ENCODE assay signal across 8 cellular contexts in the genomic region with DNA sequence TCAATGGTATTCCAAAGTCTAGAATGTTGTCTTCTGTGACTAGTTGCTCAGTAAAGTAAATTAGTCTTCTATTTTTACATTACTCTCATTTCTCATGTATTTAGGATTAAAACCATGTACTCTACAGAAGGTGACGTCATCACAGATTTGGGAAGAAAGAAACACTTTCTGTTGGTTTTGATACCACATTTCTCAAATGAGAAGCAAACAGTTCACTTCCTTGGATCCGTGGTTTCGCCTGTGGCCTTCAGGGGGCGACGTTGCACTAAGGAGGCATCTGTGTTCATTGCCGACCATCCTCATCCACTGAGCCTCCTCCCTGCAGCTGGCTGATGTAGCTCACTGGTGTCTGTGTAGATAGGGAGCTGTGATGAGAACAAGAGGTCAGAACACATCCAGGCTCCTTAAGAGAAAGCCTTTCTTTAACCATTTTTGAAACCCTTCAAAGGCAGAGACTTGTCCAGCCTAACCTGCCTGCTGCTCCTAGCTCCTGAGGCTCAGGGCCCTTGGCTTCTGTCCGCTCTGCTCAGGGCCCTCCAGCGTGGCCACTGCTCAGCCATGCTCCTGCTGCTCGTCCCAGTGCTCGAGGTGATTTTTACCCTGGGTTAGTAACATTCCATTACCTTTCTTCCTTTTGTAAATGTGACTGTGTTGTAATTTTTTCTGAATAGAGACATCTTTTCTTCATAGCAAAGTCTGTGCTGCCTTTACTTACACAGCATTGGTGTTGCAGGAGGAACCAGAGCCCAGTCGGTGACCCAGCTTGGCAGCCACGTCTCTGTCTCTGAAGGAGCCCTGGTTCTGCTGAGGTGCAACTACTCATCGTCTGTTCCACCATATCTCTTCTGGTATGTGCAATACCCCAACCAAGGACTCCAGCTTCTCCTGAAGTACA.
DNase-seq lines count a peak whose midpoint lies in the region; ATAC-seq, FAIRE-seq and TF ChIP-seq lines count a peak whose summit lies in the region.

No MANE protein-coding gene starts in this region.

- H3K79me2 ChIP-seq in HepG2 (ENCODE audit: insufficient read depth, low read length) = no peaks in the 10 kb centered on the region

- no peaks in the 10 kb centered on the region for H3K36me3 ChIP-seq in CD8-positive, alpha-beta T cell (ENCODE audit: insufficient read depth, low read length)
- no peaks in the 10 kb centered on the region for H3K36me3 ChIP-seq in HepG2 (replicated peaks in 1 of 2; ENCODE audit: control insufficient read depth in 1 of 2, insufficient read depth in 2 of 2, low read length in 2 of 2)

- BruUV-seq in HepG2 (replicated peaks; lab: Mats Ljungman, UMichigan) = no TSS peak

- peak overlapping the region; percentile 74 for H3K4me3 Mint-ChIP-seq in CD8-positive, alpha-beta T cell

- H3K4me3 ChIP-seq in CD8-positive, alpha-beta T cell (ENCODE audit: low read depth, low read length) = no peak overlapping the region
- no peak overlapping the region for H3K4me3 ChIP-seq in HepG2 (replicated peaks in 1 of 3; ENCODE audit: insufficient read depth in 1 of 3, low read depth in 2 of 3, low read length in 3 of 3)

- H3K9ac ChIP-seq in HepG2 (ENCODE audit: insufficient read depth, low read depth, low read length) = no peak overlapping the region

- TF ChIP-seq EP300 in HepG2 (IDR thresholded peaks at IDR 0.05; ENCODE audit: low read depth in 2 of 2, low read length in 2 of 2) = no peak
- TF ChIP-seq EP300 in HepG2 (CRISPR knock-in tag; IDR thresholded peaks at IDR 0.05; ENCODE audit: borderline replicate concordance) = no peak

- peak overlapping the region; percentile 85 for H3K27ac Mint-ChIP-seq in CD8-positive, alpha-beta T cell

- no peaks in the 10 kb centered on the region for H3K4me1 ChIP-seq in CD8-positive, alpha-beta T cell (ENCODE audit: insufficient read depth, low read length)
- no peaks in the 10 kb centered on the region for H3K4me1 ChIP-seq in HepG2 (ENCODE audit: insufficient read depth, low read length)

- H4K20me1 ChIP-seq in HepG2 (ENCODE audit: insufficient read depth, low read length) = no peaks in the 10 kb centered on the region

- no peak overlapping the region for H2AFZ ChIP-seq in HepG2 (ENCODE audit: low read length)

- CTCF ChIA-PET in CD8-positive, alpha-beta T cell (lab: Charles Lee) = interaction anchor here (0.7 to 1.0 kb wide), 4 partner anchors 11 to 1000 kb away, joined by 3 to 5 read pairs (median 4); no protein-coding TSS in a partner anchor
- CTCF ChIA-PET in HepG2 (lab: Yijun Ruan, JAX; ENCODE audit: low intra/inter-chr PET ratio, low total read pairs) = no interaction called here

- no peak overlapping the region for H3K27ac ChIP-seq in CD8-positive, alpha-beta T cell (ENCODE audit: low read depth, low read length)
- H3K27ac ChIP-seq in HepG2 (ENCODE audit: extremely low read length, insufficient read depth, low read length) = no peak overlapping the region

- ATAC-seq in CD8-positive, alpha-beta T cell = peak; percentile 90
- ATAC-seq in HepG2 (peak; percentile 89), HG02678 (IDR thresholded peaks at IDR 0.05; ENCODE audit: unreplicated experiment) (no peak), GM19467 (IDR thresholded peaks at IDR 0.05; ENCODE audit: unreplicated experiment) (no peak)

- TF ChIP-seq CTCF in CD8-positive, alpha-beta T cell (IDR thresholded peaks at IDR 0.05) = peak; percentile 50
- TF ChIP-seq CTCF in HepG2 (CRISPR knock-in tag; IDR thresholded peaks at IDR 0.05) = peak; percentile 60

- no peaks in the 10 kb centered on the region for H3K27me3 Mint-ChIP-seq in CD8-positive, alpha-beta T cell (ENCODE audit: low read depth)

- peak in 4 of 7 experiments; percentile 44 to 68 (median 52) for DNase-seq in CD8-positive, alpha-beta T cell
- DNase-seq in NAMALWA (ENCODE audit: low spot score) (peak; percentile 63), HepG2 (ENCODE audit: low spot score) (no peak), cerebellum (ENCODE audit: low spot score) (no peak), NCI-H2196 treated with DMSO at 0.1 percent for 48 hours (lab: John Stamatoyannopoulos, UW; ENCODE audit: unreplicated experiment) (no peak)
- DNase-seq in activated T-helper 1 cell treated with anti-CD3 and anti-CD28 coated beads, Interleukin-2, amount 50 U/mL, for 16 hours (ENCODE audit: low read depth in 1 of 2, low spot score in 1 of 2) = peak; percentile 15

- intact Hi-C loops in CD8-positive, alpha-beta T cell (cut with DNase I, micrococcal nuclease) = no loop called here
- intact Hi-C loops in HepG2 (cut with micrococcal nuclease; ENCODE audit: unreplicated experiment) = no loop called here

- H3K4me2 ChIP-seq in HepG2 (ENCODE audit: low read depth, low read length) = no peak overlapping the region

- in situ Hi-C loops in HepG2 (cut with HindIII; ENCODE audit: extremely low pct_ligation_motif_present, low pct_unique_long_range_greater_than_20kb) = no loop called here

- POLR2A ChIA-PET in CD8-positive, alpha-beta T cell (lab: Charles Lee) = no interaction called here
- POLR2A ChIA-PET in HepG2 (lab: Yijun Ruan, JAX) = no interaction called here

- no peak for TF ChIP-seq POLR2A in HepG2 (IDR thresholded peaks at IDR 0.05; ENCODE audit: insufficient read depth in 1 of 2, low read depth in 2 of 2, low read length in 2 of 2)

- no peaks in the 10 kb centered on the region for H3K9me3 Mint-ChIP-seq in CD8-positive, alpha-beta T cell

- H3K4me1 Mint-ChIP-seq in CD8-positive, alpha-beta T cell (ENCODE audit: low read depth) = peaks cover 12% of the 10 kb centered on the region

- WGBS in HepG2 (ENCODE audit: low lambda C conversion rate) = 2% methylated on average over 13 of the region's 13 CpGs

- FAIRE-seq in HepG2 (lab: Jason Lieb, UNC) = peak; percentile 76

- no peaks in the 10 kb centered on the region for H3K27me3 ChIP-seq in CD8-positive, alpha-beta T cell (ENCODE audit: insufficient read depth, low read length)
- H3K27me3 ChIP-seq in HepG2 (ENCODE audit: control insufficient read depth in 1 of 2, insufficient read depth in 2 of 2, low read length in 2 of 2) = no peaks in the 10 kb centered on the region; a peak in 1 of 5 replicates

- no peaks in the 10 kb centered on the region for H3K36me3 Mint-ChIP-seq in CD8-positive, alpha-beta T cell

- no peaks in the 10 kb centered on the region for H3K9me3 ChIP-seq in CD8-positive, alpha-beta T cell (ENCODE audit: low read length)
- no peaks in the 10 kb centered on the region for H3K9me3 ChIP-seq in HepG2 (ENCODE audit: low read length)

- no peak for TF ChIP-seq RAD21 in HepG2 (CRISPR knock-in tag; IDR thresholded peaks at IDR 0.05)

TF ChIP-seq in HepG2, 621 proteins besides CTCF, POLR2A, EP300 and RAD21 (continues in another document):
- no peak for TF ChIP-seq SCMH1 (CRISPR knock-in tag; IDR thresholded peaks at IDR 0.05; ENCODE audit: borderline replicate concordance)
- TF ChIP-seq NONO (IDR thresholded peaks at IDR 0.05) = no peak
- TF ChIP-seq NONO (CRISPR knock-in tag; conservative IDR thresholded peaks at IDR 0.05) = no peak
- TF ChIP-seq ZSCAN25 (CRISPR knock-in tag; IDR thresholded peaks at IDR 0.05) = no peak
- no peak for TF ChIP-seq DNMT1 (CRISPR knock-in tag; IDR thresholded peaks at IDR 0.05)
- no peak for TF ChIP-seq RBM39 (IDR thresholded peaks at IDR 0.05; ENCODE audit: low read depth, low read length, poor library complexity, severe bottlenecking)
- no peak for TF ChIP-seq ZFP91 (CRISPR knock-in tag; IDR thresholded peaks at IDR 0.05; ENCODE audit: borderline replicate concordance)
- peak; percentile 99 for TF ChIP-seq ATF7 (IDR thresholded peaks at IDR 0.05)
- no peak for TF ChIP-seq ATF7 (CRISPR knock-in tag; IDR thresholded peaks at IDR 0.05)
- TF ChIP-seq, protein P1, sequence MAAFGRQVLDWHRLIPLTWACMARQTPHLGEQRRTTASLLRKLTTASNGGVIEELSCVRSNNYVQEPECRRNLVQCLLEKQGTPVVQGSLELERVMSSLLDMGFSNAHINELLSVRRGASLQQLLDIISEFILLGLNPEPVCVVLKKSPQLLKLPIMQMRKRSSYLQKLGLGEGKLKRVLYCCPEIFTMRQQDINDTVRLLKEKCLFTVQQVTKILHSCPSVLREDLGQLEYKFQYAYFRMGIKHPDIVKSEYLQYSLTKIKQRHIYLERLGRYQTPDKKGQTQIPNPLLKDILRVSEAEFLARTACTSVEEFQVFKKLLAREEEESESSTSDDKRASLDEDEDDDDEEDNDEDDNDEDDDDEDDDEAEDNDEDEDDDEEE (CRISPR knock-in tag; IDR thresholded peaks at IDR 0.05) = no peak
- TF ChIP-seq CBX1 (IDR thresholded peaks at IDR 0.05; ENCODE audit: low read depth) = no peak
- TF ChIP-seq, protein P2, sequence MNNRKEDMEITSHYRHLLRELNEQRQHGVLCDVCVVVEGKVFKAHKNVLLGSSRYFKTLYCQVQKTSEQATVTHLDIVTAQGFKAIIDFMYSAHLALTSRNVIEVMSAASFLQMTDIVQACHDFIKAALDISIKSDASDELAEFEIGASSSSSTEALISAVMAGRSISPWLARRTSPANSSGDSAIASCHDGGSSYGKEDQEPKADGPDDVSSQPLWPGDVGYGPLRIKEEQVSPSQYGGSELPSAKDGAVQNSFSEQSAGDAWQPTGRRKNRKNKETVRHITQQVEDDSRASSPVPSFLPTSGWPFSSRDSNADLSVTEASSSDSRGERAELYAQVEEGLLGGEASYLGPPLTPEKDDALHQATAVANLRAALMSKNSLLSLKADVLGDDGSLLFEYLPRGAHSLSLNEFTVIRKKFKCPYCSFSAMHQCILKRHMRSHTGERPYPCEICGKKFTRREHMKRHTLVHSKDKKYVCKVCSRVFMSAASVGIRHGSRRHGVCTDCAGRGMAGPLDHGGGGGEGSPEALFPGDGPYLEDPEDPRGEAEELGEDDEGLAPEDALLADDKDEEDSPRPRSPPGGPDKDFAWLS (CRISPR knock-in tag; IDR thresholded peaks at IDR 0.05; ENCODE audit: borderline replicate concordance) = no peak

Comparison
In these comparisons a context has a peak if more than half of its experiments do, and no peak if none do; other contexts are left out.
1. ATAC-seq: peak in CD8-positive, alpha-beta T cell (single experiment) and HepG2 (single experiment); none in HG02678 (single experiment) and GM19467 (single experiment).
2. DNase-seq: peak in CD8-positive, alpha-beta T cell (4 of 7), NAMALWA (single experiment) and activated T-helper 1 cell treated with anti-CD3 and anti-CD28 coated beads, Interleukin-2, amount 50 U/mL, for 16 hours (2 of 2); none in HepG2 (single experiment), cerebellum (single experiment) and NCI-H2196 treated with DMSO at 0.1 percent for 48 hours (single experiment).